22 cellular contexts compared by ENCODE assay signal in the genomic region with DNA sequence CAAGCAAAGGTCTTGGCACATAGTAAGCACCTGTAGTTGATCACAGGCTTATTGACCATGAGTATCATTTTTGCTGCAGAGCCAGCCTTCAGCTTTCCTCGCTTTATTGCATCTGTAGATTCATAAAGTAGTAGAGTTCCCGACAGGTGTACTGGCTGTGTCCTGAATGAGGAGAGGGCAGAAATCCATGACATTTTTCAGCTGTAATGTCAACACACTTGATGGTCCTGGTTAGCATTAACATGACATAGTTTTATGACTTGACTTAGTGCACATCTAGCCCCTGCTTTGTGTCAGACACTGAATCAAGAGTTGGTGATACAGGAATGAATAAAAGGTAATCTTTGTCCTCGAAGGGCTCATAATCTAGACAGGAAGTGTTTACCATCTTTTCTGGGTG.
"Had no signal": no experiment of that assay in that cellular context is flagged by ENCODE, and none has a peak within 500 bp of the region (broad histone marks: within the 10 kb centered on the region; RNA-seq: fewer than 3 reads in every experiment).

No MANE protein-coding gene starts in this region.

- H3K27me3 Mint-ChIP-seq: naive thymus-derived CD4-positive, alpha-beta T cell had no signal

- DNase-seq: colonic mucosa; dermis blood vessel endothelial cell; dorsolateral prefrontal cortex; effector CD4-positive, alpha-beta T cell; effector memory CD4-positive, alpha-beta T cell; foreskin keratinocyte; heart left ventricle; hypothalamus; immature natural killer cell; islet precursor cell; kidney; kidney glomerular epithelial cell; left lung; left ventricle myocardium superior; lower lobe of right lung; mesenchymal stem cell; naive thymus-derived CD4-positive, alpha-beta T cell had no signal

- FAIRE-seq: endothelial cell of umbilical vein, frontal cortex, kidney had no signal

- H3K36me3 ChIP-seq: colonic mucosa, esophagus muscularis mucosa, gastroesophageal sphincter, heart left ventricle, left lung, lower lobe of right lung had no signal

- H3K27ac Mint-ChIP-seq: mesothelial cell of epicardium; naive thymus-derived CD4-positive, alpha-beta T cell had no signal

- H3K27me3 ChIP-seq: colonic mucosa, dorsolateral prefrontal cortex, esophagus muscularis mucosa, foreskin keratinocyte, gastroesophageal sphincter, heart left ventricle, left lung had no signal

- H3K4me3 Mint-ChIP-seq: immature natural killer cell; mesothelial cell of epicardium; naive thymus-derived CD4-positive, alpha-beta T cell had no signal

- ATAC-seq: foreskin keratinocyte; gastroesophageal sphincter; heart left ventricle; left lung; left ventricle myocardium superior; lower lobe of right lung; naive thymus-derived CD4-positive, alpha-beta T cell had no signal

- H3K4me1 Mint-ChIP-seq: immature natural killer cell, mesothelial cell of epicardium had no signal

- H3K4me3 ChIP-seq: colonic mucosa, dorsolateral prefrontal cortex, esophagus muscularis mucosa, gastroesophageal sphincter, heart left ventricle, left lung, lower lobe of right lung had no signal
